Comparison of ENCODE assay signal across 8 cellular contexts in the genomic region with DNA sequence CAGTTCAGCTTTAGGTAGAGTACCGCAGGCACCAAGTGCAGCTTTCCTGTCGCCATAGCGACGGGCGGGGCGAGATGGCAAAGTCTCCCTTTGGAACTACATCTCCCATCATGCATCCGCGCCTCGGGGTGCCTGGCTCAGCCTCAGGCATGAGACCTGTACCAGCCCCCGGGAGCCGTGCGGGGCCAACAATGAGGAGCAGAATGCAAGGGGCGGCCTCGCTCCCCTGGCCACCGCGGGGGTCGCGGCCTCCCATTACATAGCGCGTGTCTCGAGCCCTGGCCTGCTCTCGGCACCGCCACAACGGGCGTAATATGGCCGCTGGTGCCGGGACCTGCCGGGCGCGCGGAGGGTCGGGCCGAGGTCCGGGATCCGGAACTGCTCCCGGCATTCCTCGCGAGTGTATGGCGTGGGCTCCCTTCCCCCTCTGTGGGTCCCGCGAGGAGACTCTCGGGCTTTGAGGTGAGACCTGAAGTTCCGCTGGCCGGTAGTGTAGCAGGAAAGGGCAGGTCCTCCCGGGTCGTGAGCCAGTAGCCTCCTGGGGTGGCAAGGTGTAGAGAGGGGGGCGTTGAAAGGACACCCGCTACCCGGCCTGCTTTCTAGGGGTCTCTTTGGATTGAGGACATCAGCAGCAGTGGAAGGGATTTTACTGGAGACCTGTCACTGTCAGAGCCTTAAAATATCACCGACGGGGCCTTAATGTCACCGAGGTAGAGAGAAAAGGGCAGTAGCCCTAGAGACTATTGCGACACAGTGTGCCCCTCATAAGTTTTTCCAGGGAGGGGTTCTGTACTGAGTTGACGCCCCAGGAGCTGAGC. TPM values are rescaled to one million over a fixed set of nuclear protein-coding genes. Genes with fewer than 3 reads are reported as not detected.
DNase-seq lines count a peak whose midpoint lies in the region; ATAC-seq and TF ChIP-seq lines count a peak whose summit lies in the region.

A gene with protein sequence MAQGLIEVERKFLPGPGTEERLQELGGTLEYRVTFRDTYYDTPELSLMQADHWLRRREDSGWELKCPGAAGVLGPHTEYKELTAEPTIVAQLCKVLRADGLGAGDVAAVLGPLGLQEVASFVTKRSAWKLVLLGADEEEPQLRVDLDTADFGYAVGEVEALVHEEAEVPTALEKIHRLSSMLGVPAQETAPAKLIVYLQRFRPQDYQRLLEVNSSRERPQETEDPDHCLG (plus strand): TSS at position 390 of the 818 bp plus-strand sequence. CDS start 487 bp downstream, outside the sequence.

- H3K4me3 Mint-ChIP-seq in immature natural killer cell, result peak within 1 kb of the TSS; percentile 92 to 98 (median 97)

- peaks cover 12% of the 10 kb centered on the region for H3K4me1 ChIP-seq in ACC112 (ENCODE audit: control insufficient read depth, insufficient read depth, low read length, unreplicated experiment)

- peaks cover 32 to 41% of the 10 kb centered on the region in 2 donors for H3K4me1 Mint-ChIP-seq in immature natural killer cell

- in situ Hi-C loops in T47D (cut with HindIII; ENCODE audit: low pct_unique_long_range_greater_than_20kb, low sequenced_read_pairs), result no loop called here

- H3K4me3 ChIP-seq in ACC112 (ENCODE audit: low read depth, low read length), result peak within 1 kb of the TSS; percentile 91

- H3K27ac ChIP-seq in ACC112 (ENCODE audit: low read depth, low read length) (peak within 1 kb of the TSS; percentile 42), VCaP (peak within 1 kb of the TSS; percentile 93)

- peaks cover 23% of the 10 kb centered on the region for H3K79me2 ChIP-seq in ACC112 (ENCODE audit: control insufficient read depth, insufficient read depth, low read length, unreplicated experiment)

- no peaks in the 10 kb centered on the region for H3K27me3 ChIP-seq in ACC112 (ENCODE audit: insufficient read depth, low read length)

- no peaks in the 10 kb centered on the region for H3K9me3 Mint-ChIP-seq in immature natural killer cell

- peaks cover 0 to 9% (median 6%) of the 10 kb centered on the region in 3 donors for H3K27me3 Mint-ChIP-seq in immature natural killer cell (ENCODE audit: low read depth in 3 of 3)

- H3K27ac Mint-ChIP-seq in immature natural killer cell, result peak within 1 kb of the TSS; percentile 79 to 97 (median 96)

- 0 out of 2 replicates have a peak, but pooled peaks cover 4% of the 10 kb centered on the region for H3K36me3 ChIP-seq in ACC112 (ENCODE audit: insufficient read depth, low read length)

- TF ChIP-seq CTCF in VCaP (conservative IDR thresholded peaks at IDR 0.05), result no peak

- H2AFZ ChIP-seq in ACC112 (ENCODE audit: low read length, unreplicated experiment), result peak within 1 kb of the TSS; percentile 80

- peaks cover 0 to 4% (median 3%) of the 10 kb centered on the region in 3 donors for H3K36me3 Mint-ChIP-seq in immature natural killer cell

- peak; percentile 79 for DNase-seq in NCI-H2196 treated with DMSO at 0.1 percent for 48 hours (lab: John Stamatoyannopoulos, UW; ENCODE audit: unreplicated experiment)
- peak; percentile 71 to 89 for DNase-seq in T47D (ENCODE audit: low read depth in 1 of 2, low spot score in 1 of 2)
- peak; percentile 89 to 90 (median 89) for DNase-seq in immature natural killer cell
- DNase-seq in smooth muscle cell of the brain vasculature (ENCODE audit: low read depth, low spot score), result peak; percentile 57

- ATAC-seq in GM18870 (IDR thresholded peaks at IDR 0.05; ENCODE audit: unreplicated experiment), result peak; percentile 91
- ATAC-seq in HG03108 (IDR thresholded peaks at IDR 0.05; ENCODE audit: unreplicated experiment), result peak; percentile 82

RNA-seq across cellular contexts. Expression of the gene that starts here (rescaled TPM):
- polyA plus RNA-seq in immature natural killer cell, result 10 to 100 TPM; 17.5 to 20.6 (median 19.5) TPM

Comparison
In these comparisons a context has a peak if more than half of its experiments do, and no peak if none do; other contexts are left out.
1. Peak in every context shown above with its lines: DNase-seq, ATAC-seq, H3K4me3 ChIP-seq and H3K27ac ChIP-seq.